Comparison of ENCODE assay signal across 22 cellular contexts in genomic region chr18:54426085-54426665, GRCh38.
A peak's percentile ranks its signal among the peaks of the same experiment; 100 is the strongest.
DNase-seq lines count a peak whose midpoint lies in the region; ATAC-seq, FAIRE-seq and TF ChIP-seq lines count a peak whose summit lies in the region.
"Had no signal": no experiment of that assay in that cellular context is flagged by ENCODE, and none has a peak within 500 bp of the region (broad histone marks: within the 10 kb centered on the region; RNA-seq: fewer than 3 reads in every experiment).

No MANE protein-coding gene starts in this region.

- no peak overlapping the region for H3K9ac ChIP-seq in IMR-90 (ENCODE audit: low read depth, low read length)
- H3K9ac ChIP-seq: BLaER1 had no signal

- no peak overlapping the region for H2AK5ac ChIP-seq in IMR-90 (ENCODE audit: low read depth, low read length)

- CTCF ChIA-PET in IMR-90 (lab: Yijun Ruan, JAX) (interaction anchor here (1.4 kb wide), 1 partner anchor 18 kb away, joined by 4 read pairs; no protein-coding TSS in a partner anchor), OCI-LY7 (lab: Charles Lee; ENCODE audit: unreplicated experiment) (no interaction called here)

- H3K4me3 ChIP-seq in IMR-90 (ENCODE audit: insufficient read depth, low read depth, low read length): no peak overlapping the region
- no peak overlapping the region for H3K4me3 ChIP-seq in OCI-LY7 (ENCODE audit: low read depth, low read length, poor library complexity, severe bottlenecking)
- H3K4me3 ChIP-seq: BLaER1 had no signal

- BruUV-seq in IMR-90 (replicated peaks; lab: Mats Ljungman, UMichigan): no TSS peak
- no TSS peak for BruUV-seq in OCI-LY7 (replicated peaks; lab: Mats Ljungman, UMichigan)

- peak overlapping the region; percentile 39 for H2BK5ac ChIP-seq in IMR-90 (ENCODE audit: low read depth, low read length, poor library complexity, severe bottlenecking)

- H3K56ac ChIP-seq in IMR-90 (ENCODE audit: extremely low read depth, insufficient read depth, low read length): no peak overlapping the region

- no peak overlapping the region for H2BK20ac ChIP-seq in IMR-90 (ENCODE audit: low read depth, low read length)

- ATAC-seq in IMR-90 (ENCODE audit: low read depth): no peak
- ATAC-seq in left colon: peak; percentile 95

- peaks cover 0 to 4% (median 2%) of the 10 kb centered on the region in 3 donors for H3K27me3 Mint-ChIP-seq in CD14-positive monocyte (ENCODE audit: low read depth in 3 of 3)

- H3K23ac ChIP-seq in IMR-90 (ENCODE audit: low read depth, low read length): no peak overlapping the region

- no CpG with 5 or more reads among the region's 2 CpGs for WGBS in IMR-90 (ENCODE audit: extremely low coverage in 2 of 2, insufficient read length in 1 of 2), 2 experiments

- H3K9me1 ChIP-seq in IMR-90 (ENCODE audit: insufficient read depth, low read length): no peaks in the 10 kb centered on the region

- no peak for TF ChIP-seq RAD21 in IMR-90 (IDR thresholded peaks at IDR 0.05; ENCODE audit: low read length)

- no peak overlapping the region for H3K14ac ChIP-seq in IMR-90 (replicated peaks; ENCODE audit: low read depth, low read length)

- DNase-seq in IMR-90: no peak
- DNase-seq in left colon: peak in 1 of 2 donors; percentile 18
- peak; percentile 29 for DNase-seq in renal cortical epithelial cell (ENCODE audit: low read depth)
- DNase-seq in NOMO-1 (lab: John Stamatoyannopoulos, UW; ENCODE audit: unreplicated experiment in 2 of 2): no peak
- DNase-seq in urothelium cell line (ENCODE audit: low spot score): no peak
- no peak for DNase-seq in CD14-positive monocyte (ENCODE audit: low spot score)
- no peak for DNase-seq in OCI-LY7 (ENCODE audit: low spot score)
- DNase-seq: 8988T; ACHN; BE2C; C1 segment of cervical spinal cord; CD4-positive, alpha-beta T cell; CD8-positive, alpha-beta memory T cell; COR-L47; DMS79 treated with DMSO at 0.1 percent for 48 hours; GF-D8 had no signal

- no peaks in the 10 kb centered on the region for H3K4me1 ChIP-seq in IMR-90 (ENCODE audit: control insufficient read depth, insufficient read depth, low read length)
- H3K4me1 ChIP-seq in OCI-LY7 (ENCODE audit: insufficient read depth, low read length, poor library complexity, severe bottlenecking): no peaks in the 10 kb centered on the region
- H3K4me1 ChIP-seq: BE2C, BLaER1 had no signal

- H3K27ac Mint-ChIP-seq in CD14-positive monocyte: no peak overlapping the region
- H3K27ac Mint-ChIP-seq: CD4-positive, alpha-beta T cell; CD8-positive, alpha-beta memory T cell had no signal

- H3K4ac ChIP-seq in IMR-90 (ENCODE audit: low read depth, low read length): no peak overlapping the region

- H4K8ac ChIP-seq in IMR-90 (ENCODE audit: low read depth in 2 of 2, low read length in 2 of 2): no peak overlapping the region

- no peak overlapping the region for H2BK120ac ChIP-seq in IMR-90 (ENCODE audit: low read depth, low read length)

- TF ChIP-seq CTCF in 22Rv1 (IDR thresholded peaks at IDR 0.05): no peak
- TF ChIP-seq CTCF in IMR-90 (conservative IDR thresholded peaks at IDR 0.05; ENCODE audit: low read depth, low read length): no peak
- no peak for TF ChIP-seq CTCF in CD14-positive monocyte (IDR thresholded peaks at IDR 0.05)
- no peak for TF ChIP-seq CTCF in OCI-LY7 (conservative IDR thresholded peaks at IDR 0.05; ENCODE audit: low read length)

- dilution Hi-C loops in IMR-90 (cut with HindIII; ENCODE audit: low sequenced_read_pairs, unreplicated experiment): no loop called here

- H2BK15ac ChIP-seq in IMR-90 (ENCODE audit: low read depth, low read length): no peak overlapping the region

- H3K36me3 Mint-ChIP-seq in CD14-positive monocyte: no peaks in the 10 kb centered on the region
- H3K36me3 Mint-ChIP-seq: CD8-positive, alpha-beta memory T cell had no signal

- no peak for FAIRE-seq in urothelium cell line (lab: Jason Lieb, UNC)
- FAIRE-seq: A204.1, G401.6, GM12891, GM19239 had no signal

- H3K27ac ChIP-seq in 22Rv1 (peak overlapping the region; percentile 64), IMR-90 (ENCODE audit: insufficient read depth, low read length) (no peak overlapping the region), OCI-LY7 (ENCODE audit: low read depth, low read length, poor library complexity, severe bottlenecking) (no peak overlapping the region)
- H3K27ac ChIP-seq: BLaER1 had no signal

- no peaks in the 10 kb centered on the region for H3K9me2 ChIP-seq in OCI-LY7 (ENCODE audit: insufficient read depth, low read length)

- no peak overlapping the region for H2AK9ac ChIP-seq in IMR-90 (replicated peaks; ENCODE audit: low read depth, low read length, poor library complexity)

- no peak overlapping the region for H3K18ac ChIP-seq in IMR-90 (ENCODE audit: low read depth, low read length)

- in situ Hi-C loops in IMR-90 (cut with MboI; ENCODE audit: low sequenced_read_pairs): loop anchor here (25.0 kb wide), 1 partner anchor 786 kb away; no protein-coding TSS in a partner anchor

- no peaks in the 10 kb centered on the region for H3K79me1 ChIP-seq in IMR-90 (ENCODE audit: low read depth in 1 of 2, low read length in 2 of 2)

- intact Hi-C loops in IMR-90 (cut with micrococcal nuclease) (no loop called here), left colon (cut with DNase I, micrococcal nuclease) (no loop called here), CD14-positive monocyte (cut with micrococcal nuclease) (no loop called here), OCI-LY7 (cut with micrococcal nuclease; ENCODE audit: unreplicated experiment) (no loop called here)

- POLR2A ChIA-PET in IMR-90 (lab: Charles Lee; ENCODE audit: unreplicated experiment) (no interaction called here), OCI-LY7 (lab: Charles Lee) (no interaction called here)

- H3K27me3 ChIP-seq in IMR-90 (ENCODE audit: control insufficient read depth, insufficient read depth, low read length): peaks cover 4% of the 10 kb centered on the region; the same call in 1 of the 2 replicates
- H3K27me3 ChIP-seq: BE2C, BLaER1 had no signal

- no peaks in the 10 kb centered on the region for H3K4me1 Mint-ChIP-seq in CD14-positive monocyte
- H3K4me1 Mint-ChIP-seq: CD8-positive, alpha-beta memory T cell had no signal

- no peaks in the 10 kb centered on the region for H3K9me3 ChIP-seq in IMR-90 (ENCODE audit: control insufficient read depth, insufficient read depth, low read length)
- H3K9me3 ChIP-seq in OCI-LY7 (ENCODE audit: low read length): no peaks in the 10 kb centered on the region
- H3K9me3 ChIP-seq: BE2C, BLaER1 had no signal

- H4K91ac ChIP-seq in IMR-90 (ENCODE audit: insufficient read depth, low read depth, low read length): no peak overlapping the region

- H3K9me3 Mint-ChIP-seq in CD14-positive monocyte: no peaks in the 10 kb centered on the region
- H3K9me3 Mint-ChIP-seq: CD4-positive, alpha-beta T cell; CD8-positive, alpha-beta memory T cell had no signal

- H3K4me2 ChIP-seq in IMR-90 (ENCODE audit: low read depth, low read length): no peak overlapping the region
- H3K4me2 ChIP-seq in OCI-LY7 (ENCODE audit: low read length): no peak overlapping the region
- H3K4me2 ChIP-seq: BLaER1 had no signal

- no peak overlapping the region for H3K4me3 Mint-ChIP-seq in CD14-positive monocyte
- H3K4me3 Mint-ChIP-seq: CD4-positive, alpha-beta T cell; CD8-positive, alpha-beta memory T cell had no signal

- TF ChIP-seq POLR2A in IMR-90 (IDR thresholded peaks at IDR 0.05; ENCODE audit: low read depth, low read length): no peak

- no peak overlapping the region for H4K5ac ChIP-seq in IMR-90 (ENCODE audit: low read depth, low read length)

- no peaks in the 10 kb centered on the region for H3K79me2 ChIP-seq in OCI-LY7 (ENCODE audit: insufficient read depth, low read depth, low read length)

- H4K20me1 ChIP-seq in IMR-90 (ENCODE audit: insufficient read depth, low read length): no peaks in the 10 kb centered on the region
- no peaks in the 10 kb centered on the region for H4K20me1 ChIP-seq in OCI-LY7 (ENCODE audit: insufficient read depth, low read length)
- H4K20me1 ChIP-seq: BLaER1 had no signal

- H3K36me3 ChIP-seq in IMR-90 (ENCODE audit: control insufficient read depth, insufficient read depth, low read length) (no peaks in the 10 kb centered on the region), OCI-LY7 (ENCODE audit: insufficient read depth, low read length) (no peaks in the 10 kb centered on the region)
- H3K36me3 ChIP-seq: BE2C, BLaER1 had no signal

- no peak overlapping the region for H2AFZ ChIP-seq in IMR-90 (replicated peaks; ENCODE audit: low read length, poor library complexity)
- no peak overlapping the region for H2AFZ ChIP-seq in OCI-LY7 (ENCODE audit: low read length)

TF ChIP-seq in IMR-90, 13 proteins besides CTCF, POLR2A, EP300 and RAD21:
- TF ChIP-seq MAZ (IDR thresholded peaks at IDR 0.05; ENCODE audit: borderline replicate concordance, low read depth, low read length) (no peak), MXI1 (IDR thresholded peaks at IDR 0.05; ENCODE audit: borderline replicate concordance, low read depth, low read length) (no peak), ELK1 (IDR thresholded peaks at IDR 0.05; ENCODE audit: borderline replicate concordance, low read depth, low read length) (no peak)
